In genomic region chr3:184305577-184305976, GRCh38 we compare ENCODE assay signal across 9 cellular contexts. TPM values are rescaled to one million over a fixed set of nuclear protein-coding genes. Genes with fewer than 3 reads are reported as not detected.
A peak's percentile ranks its signal among the peaks of the same experiment; 100 is the strongest.
DNase-seq lines count a peak whose midpoint lies in the region; FAIRE-seq and TF ChIP-seq lines count a peak whose summit lies in the region.
"Had no signal": no experiment of that assay in that cellular context is flagged by ENCODE, and none has a peak within 500 bp of the region (broad histone marks: within the 10 kb centered on the region; RNA-seq: fewer than 3 reads in every experiment).

No MANE protein-coding gene starts in this region.

- H2AFZ ChIP-seq in neural cell (ENCODE audit: low read depth, low read length) = no peak overlapping the region

- H3K27ac ChIP-seq in brain microvascular endothelial cell (no peak overlapping the region), neural cell (ENCODE audit: low read length) (no peak overlapping the region)
- H3K27ac ChIP-seq in CD8-positive, alpha-beta memory T cell (ENCODE audit: low read depth, low read length) = no peak overlapping the region

- no peaks in the 10 kb centered on the region for H3K9me3 ChIP-seq in neural cell (ENCODE audit: low read length)
- H3K9me3 ChIP-seq in CD8-positive, alpha-beta memory T cell (ENCODE audit: low read length) = no peaks in the 10 kb centered on the region

- peaks cover 7 to 16% (median 11%) of the 10 kb centered on the region in 3 donors for H3K4me1 Mint-ChIP-seq in CD8-positive, alpha-beta memory T cell

- no peaks in the 10 kb centered on the region for H3K9me2 ChIP-seq in neural cell (ENCODE audit: insufficient read depth, low read length)

- DNase-seq in G401 (ENCODE audit: low spot score) (peak; percentile 20), LNCaP clone FGC (ENCODE audit: low read depth) (no peak), brain microvascular endothelial cell (no peak), activated gamma-delta T cell treated with Interleukin-2 at 50 U/mL for 16 hours (no peak), GM19239 (ENCODE audit: insufficient read length, low spot score) (no peak)
- no peak for DNase-seq in CD8-positive, alpha-beta memory T cell
- DNase-seq: cortex of kidney had no signal

- H3K36me3 ChIP-seq in brain microvascular endothelial cell (replicated peaks) (peaks cover 87% of the 10 kb centered on the region), neural cell (ENCODE audit: insufficient read depth, low read length) (no peaks in the 10 kb centered on the region)
- peaks cover 66% of the 10 kb centered on the region for H3K36me3 ChIP-seq in CD8-positive, alpha-beta memory T cell (ENCODE audit: insufficient read depth, low read length)

- H3K4me3 ChIP-seq in LNCaP clone FGC (ENCODE audit: low read depth, low read length) (no peak overlapping the region), brain microvascular endothelial cell (ENCODE audit: low read depth, low read length) (no peak overlapping the region), neural cell (ENCODE audit: low read length) (no peak overlapping the region)
- no peak overlapping the region for H3K4me3 ChIP-seq in CD8-positive, alpha-beta memory T cell (ENCODE audit: low read length)

- POLR2A ChIA-PET in CD8-positive, alpha-beta memory T cell (lab: Charles Lee) = no interaction called here

- no peaks in the 10 kb centered on the region for H3K27me3 ChIP-seq in brain microvascular endothelial cell (replicated peaks)
- no peaks in the 10 kb centered on the region for H3K27me3 ChIP-seq in neural cell (ENCODE audit: insufficient read depth, low read depth, low read length)
- H3K27me3 ChIP-seq in CD8-positive, alpha-beta memory T cell (ENCODE audit: insufficient read depth, low read length, poor library complexity, severe bottlenecking) = no peaks in the 10 kb centered on the region

- H3K36me3 Mint-ChIP-seq in CD8-positive, alpha-beta memory T cell = peaks cover 5 to 86% (median 47%) of the 10 kb centered on the region in 3 donors

- no peak overlapping the region for H3K4me2 ChIP-seq in neural cell (ENCODE audit: low read length)

- in situ Hi-C loops in G401 (cut with HindIII; ENCODE audit: low sequenced_read_pairs) = no loop called here
- in situ Hi-C loops in brain microvascular endothelial cell (cut with HindIII; ENCODE audit: low pct_ligation_motif_present, low sequenced_read_pairs) = no loop called here

- H3K4me1 ChIP-seq in CD8-positive, alpha-beta memory T cell (ENCODE audit: insufficient read depth, low read length) = no peaks in the 10 kb centered on the region

- no peaks in the 10 kb centered on the region for H3F3A ChIP-seq in neural cell (ENCODE audit: insufficient read depth, low read length, poor library complexity, severe bottlenecking)

- CTCF ChIA-PET in CD8-positive, alpha-beta memory T cell (lab: Charles Lee) = interaction anchor here (1.0 kb wide), 1 partner anchor 210 kb away, joined by 4 read pairs; no protein-coding TSS in a partner anchor

- H3K27ac Mint-ChIP-seq in CD8-positive, alpha-beta memory T cell = peak overlapping the region in 2 of 8 donors; percentile 3 to 47

- no peak overlapping the region for H3K9ac ChIP-seq in neural cell (ENCODE audit: low read length)

- peak overlapping the region in 1 of 7 donors; percentile 18 for H3K4me3 Mint-ChIP-seq in CD8-positive, alpha-beta memory T cell

- H3K9me3 Mint-ChIP-seq in CD8-positive, alpha-beta memory T cell = no peaks in the 10 kb centered on the region

- TF ChIP-seq CTCF in LNCaP clone FGC (IDR thresholded peaks at IDR 0.05; ENCODE audit: control insufficient read depth, extremely low read depth, insufficient read depth) (peak; percentile 41), brain microvascular endothelial cell (IDR thresholded peaks at IDR 0.05; ENCODE audit: low read depth, low read length, missing control alignments) (peak; percentile 51), neural cell (IDR thresholded peaks at IDR 0.05; ENCODE audit: poor library complexity, severe bottlenecking) (peak; percentile 62)

- no peaks in the 10 kb centered on the region for H3K27me3 Mint-ChIP-seq in CD8-positive, alpha-beta memory T cell

- FAIRE-seq in GM19239 (lab: Jason Lieb, UNC) = no peak
- FAIRE-seq: TTC549 had no signal

- no peaks in the 10 kb centered on the region for H4K20me1 ChIP-seq in neural cell (ENCODE audit: insufficient read depth)

- peak; percentile 39 for TF ChIP-seq RAD21 in neural cell (conservative IDR thresholded peaks at IDR 0.05)

- no peak for TF ChIP-seq EP300 in neural cell (conservative IDR thresholded peaks at IDR 0.05; ENCODE audit: poor library complexity, severe bottlenecking)

- H3K79me2 ChIP-seq in neural cell (replicated peaks; ENCODE audit: insufficient read depth, low read length) = peaks cover 7% of the 10 kb centered on the region

TF ChIP-seq in neural cell, 6 proteins besides CTCF, POLR2A, EP300 and RAD21:
- TF ChIP-seq SMC3 (conservative IDR thresholded peaks at IDR 0.05; ENCODE audit: poor library complexity) (peak; percentile 59), POLR2AphosphoS5 (IDR thresholded peaks at IDR 0.05) (no peak)

RNA-seq across cellular contexts. Expression of gene PSMD2, which starts 6.5 kb away (rescaled TPM):
- 629 and 907 TPM in 2 replicates for total RNA-seq in G401 (2014; rRNA removed; shearing (Covaris generic))
- 319 and 363 TPM in 2 replicates for polyA plus RNA-seq in neural cell
- polyA minus RNA-seq in neural cell = 411 and 429 TPM in 2 replicates
- 100 to 1,000 TPM; 334 to 342 TPM for total RNA-seq in CD8-positive, alpha-beta memory T cell
- polyA plus RNA-seq in CD8-positive, alpha-beta memory T cell = 211 TPM

RNA-seq across cellular contexts. Expression of gene EIF4G1, which starts 8.8 kb away (rescaled TPM):
- 295 and 341 TPM in 2 replicates for total RNA-seq in G401 (2014; rRNA removed; shearing (Covaris generic))
- 66.9 and 80.0 TPM in 2 replicates for polyA plus RNA-seq in neural cell
- 90.1 and 101 TPM in 2 replicates for polyA minus RNA-seq in neural cell
- total RNA-seq in CD8-positive, alpha-beta memory T cell = 100 to 1,000 TPM; 693 to 694 TPM
- 46.2 TPM for polyA plus RNA-seq in CD8-positive, alpha-beta memory T cell

RNA-seq across cellular contexts. Expression of gene ECE2, which starts 29.8 kb away (rescaled TPM):
- not detected in 2 replicates for total RNA-seq in G401 (2014; rRNA removed; shearing (Covaris generic))
- 0.22 and 0.42 TPM in 2 replicates for polyA plus RNA-seq in neural cell
- not detected in 2 replicates for polyA minus RNA-seq in neural cell
- not detected for total RNA-seq in CD8-positive, alpha-beta memory T cell
- not detected for polyA plus RNA-seq in CD8-positive, alpha-beta memory T cell

RNA-seq across cellular contexts. Expression of gene FAM131A, which starts 31.8 kb away (rescaled TPM):
- total RNA-seq in G401 (2014; rRNA removed; shearing (Covaris generic)) = 20.7 and 31.2 TPM in 2 replicates
- 141 and 154 TPM in 2 replicates for polyA plus RNA-seq in neural cell
- 103 and 117 TPM in 2 replicates for polyA minus RNA-seq in neural cell
- total RNA-seq in CD8-positive, alpha-beta memory T cell = 1 to 10 TPM; 2.2 to 2.4 TPM
- 2.2 TPM for polyA plus RNA-seq in CD8-positive, alpha-beta memory T cell

RNA-seq across cellular contexts. Expression of gene CAMK2N2, which starts 44.2 kb away (rescaled TPM):
- total RNA-seq in G401 (2014; rRNA removed; shearing (Covaris generic)) = 0.25 and 0.37 TPM in 2 replicates
- 2.8 and 5.7 TPM in 2 replicates for polyA plus RNA-seq in neural cell
- 5.2 and 5.8 TPM in 2 replicates for polyA minus RNA-seq in neural cell
- under 1 TPM; 0.66 to 0.77 TPM for total RNA-seq in CD8-positive, alpha-beta memory T cell
- polyA plus RNA-seq in CD8-positive, alpha-beta memory T cell = not detected
